ENCODE assay signal across 26 cellular contexts in genomic region chr3:141394560-141394959, GRCh38. TPM values are rescaled to one million over a fixed set of nuclear protein-coding genes. Genes with fewer than 3 reads are reported as not detected.
DNase-seq lines count a peak whose midpoint lies in the region; ATAC-seq, FAIRE-seq and TF ChIP-seq lines count a peak whose summit lies in the region.
"Had no signal": no experiment of that assay in that cellular context is flagged by ENCODE, and none has a peak within 500 bp of the region (broad histone marks: within the 10 kb centered on the region; RNA-seq: fewer than 3 reads in every experiment).

No MANE protein-coding gene starts in this region.

- no peak for TF ChIP-seq CTCF in colonic mucosa (IDR thresholded peaks at IDR 0.05)
- TF ChIP-seq CTCF in mucosa of descending colon (IDR thresholded peaks at IDR 0.05), result no peak

- no peak for FAIRE-seq in GM12891 (lab: Jason Lieb, UNC)
- FAIRE-seq: G401.6 had no signal

- no peaks in the 10 kb centered on the region for H3K36me3 ChIP-seq in colonic mucosa
- no peaks in the 10 kb centered on the region for H3K36me3 ChIP-seq in mucosa of descending colon (ENCODE audit: low read depth)
- H3K36me3 ChIP-seq: HAP-1 had no signal

- H3K27me3 ChIP-seq in colonic mucosa, result no peaks in the 10 kb centered on the region

- TF ChIP-seq POLR2A in GM12891 (IDR thresholded peaks at IDR 0.05; ENCODE audit: low read depth, low read length), result no peak

- H3K4me3 ChIP-seq in colonic mucosa, result no peak overlapping the region
- H3K4me3 ChIP-seq in mucosa of descending colon, result no peak overlapping the region
- H3K4me3 ChIP-seq: HAP-1 had no signal

- H3K9ac ChIP-seq in colonic mucosa (ENCODE audit: low read depth in 2 of 2, low read length in 2 of 2), result no peak overlapping the region

- H3K4me1 ChIP-seq in colonic mucosa (peaks cover 7% of the 10 kb centered on the region), mucosa of descending colon (ENCODE audit: low read depth) (peaks cover 7% of the 10 kb centered on the region)

- peak; percentile 77 for ATAC-seq in mucosa of descending colon
- ATAC-seq: PC-3 had no signal

- H3K27ac ChIP-seq in colonic mucosa, result peak overlapping the region; percentile 45

- DNase-seq in NCI-H69 (lab: John Stamatoyannopoulos, UW) (peak; percentile 26), colonic mucosa (no peak), mucosa of descending colon (no peak), kidney tubule cell (ENCODE audit: low spot score) (no peak), GM12891 (ENCODE audit: insufficient read length, low spot score) (no peak), SIG-M5 treated with dmso at 0.1 percent for 504 hours (lab: John Stamatoyannopoulos, UW; ENCODE audit: unreplicated experiment) (no peak), NCI-H1694 treated with DMSO at 0.1 percent for 48 hours (lab: John Stamatoyannopoulos, UW) (no peak)
- DNase-seq: C1 segment of cervical spinal cord; CD4-positive, alpha-beta memory T cell; COR-L47; GOT3; HFFc6; KG1; NCI-H1092; NCI-H1417 treated with DMSO at 0.1 percent for 48 hours; NCI-H187 treated with DMSO at 0.1 percent for 48 hours; NCI-H2171 treated with DMSO at 0.1 percent for 48 hours; NCI-H345; NCI-H510A treated with DMSO at 0.1 percent for 48 hours; NCI-H774; NK-92 treated with Interleukin-12 subunit alpha and Interleukin-12 subunit beta, amount 100 ng/mL, for 24 hours; PC-3; Right ventricle myocardium superior; RPMI8226 had no signal

- intact Hi-C loops in colonic mucosa (cut with DNase I) (no loop called here), mucosa of descending colon (cut with DNase I, micrococcal nuclease) (no loop called here)

- no peaks in the 10 kb centered on the region for H3K9me3 ChIP-seq in colonic mucosa
- H3K9me3 ChIP-seq in mucosa of descending colon, result peaks cover 12% of the 10 kb centered on the region
- H3K9me3 ChIP-seq: HAP-1 had no signal

TF ChIP-seq in GM12891, 5 proteins besides CTCF, POLR2A, EP300 and RAD21:
- no peak for TF ChIP-seq PAX5 (IDR thresholded peaks at IDR 0.05; ENCODE audit: insufficient read depth, low read length, severe bottlenecking)
- TF ChIP-seq SPI1 (IDR thresholded peaks at IDR 0.05; ENCODE audit: low read depth, low read length), result no peak
- TF ChIP-seq POU2F2 (IDR thresholded peaks at IDR 0.05; ENCODE audit: low read depth, low read length), result no peak
- TF ChIP-seq POLR2AphosphoS5 (IDR thresholded peaks at IDR 0.05; ENCODE audit: low read depth, low read length), result no peak
- no peak for TF ChIP-seq TAF1 (IDR thresholded peaks at IDR 0.05; ENCODE audit: low read depth, low read length)

RNA-seq across cellular contexts. Expression of gene ZBTB38, which starts 26.3 kb away (rescaled TPM):
- 100 to 1,000 TPM in 1 of 2 donors, 10 to 100 TPM in 1; 95.5 to 112 TPM for total RNA-seq in colonic mucosa
- total RNA-seq in mucosa of descending colon, result 100 to 1,000 TPM in 2 of 3 donors, 10 to 100 TPM in 1; 96.0 to 153 (median 144) TPM
- polyA plus RNA-seq in GM12891 (2012; ENCODE audit: low read depth, missing spikeins), result 10.7 TPM
